8 cellular contexts compared by ENCODE assay signal in the genomic region with DNA sequence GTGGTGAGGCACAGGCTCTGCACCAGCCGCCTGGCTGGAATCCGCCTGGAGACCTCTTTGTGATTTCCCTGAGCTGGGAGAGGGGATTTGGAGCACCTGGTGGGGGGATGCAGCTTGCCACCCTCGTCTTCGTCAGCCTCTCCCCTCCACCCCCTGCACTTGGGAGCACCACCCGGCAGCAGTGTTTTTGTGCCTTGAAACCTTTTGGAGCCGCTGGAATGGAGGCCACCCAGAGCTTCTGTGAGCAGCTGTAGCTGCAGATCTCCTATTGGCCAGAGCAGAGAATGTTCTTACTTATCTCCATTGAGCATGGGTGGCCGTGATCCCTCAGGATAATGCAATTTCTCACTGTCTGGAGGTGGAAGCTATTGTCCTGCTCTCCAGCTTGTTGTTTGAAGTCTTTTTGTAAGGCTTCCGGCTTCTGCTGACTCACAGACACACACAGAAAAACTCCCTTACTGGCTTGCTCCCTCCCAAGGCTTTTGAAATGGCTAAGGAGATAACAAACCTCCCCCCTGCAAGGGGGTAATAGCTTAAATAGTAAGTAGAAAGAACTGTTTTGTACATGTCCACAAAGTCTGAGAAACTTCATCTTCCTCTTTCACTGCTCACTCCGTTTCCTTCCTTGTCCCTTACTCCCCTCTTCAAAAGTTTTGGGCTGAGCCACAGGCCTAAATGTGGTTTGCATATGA.
DNase-seq lines count a peak whose midpoint lies in the region; ATAC-seq and TF ChIP-seq lines count a peak whose summit lies in the region.

No MANE protein-coding gene starts in this region.

- H4K20me1 ChIP-seq in OCI-LY3 (ENCODE audit: insufficient read depth, low read length), result no peaks in the 10 kb centered on the region

- peak overlapping the region; percentile 55 for H3K9ac ChIP-seq in OCI-LY3 (ENCODE audit: low read length)
- H3K9ac ChIP-seq in mucosa of stomach (ENCODE audit: low read length), result peak overlapping the region; percentile 36

- H3K27me3 ChIP-seq in OCI-LY3 (ENCODE audit: low read depth, low read length) (no peaks in the 10 kb centered on the region), mucosa of stomach (ENCODE audit: control insufficient read depth, insufficient read depth, low read length) (no peaks in the 10 kb centered on the region), suprapubic skin (no peaks in the 10 kb centered on the region)

- DNase-seq in Right ventricle myocardium inferior (ENCODE audit: missing footprints), result no peak
- DNase-seq in cardiac septum (ENCODE audit: low spot score), result no peak
- peak; percentile 82 for DNase-seq in ecto neural progenitor cell (ENCODE audit: low spot score)
- no peak for DNase-seq in suprapubic skin (ENCODE audit: low spot score in 2 of 2)

- H3K4me3 ChIP-seq in OCI-LY3 (ENCODE audit: low read length) (peak overlapping the region; percentile 67), mucosa of stomach (ENCODE audit: low read length) (no peak overlapping the region), suprapubic skin (no peak overlapping the region)

- H3K4me2 ChIP-seq in OCI-LY3 (ENCODE audit: low read length), result peak overlapping the region; percentile 62

- ATAC-seq in Right ventricle myocardium inferior (peak; percentile 37), HG02852 (IDR thresholded peaks at IDR 0.05; ENCODE audit: unreplicated experiment) (peak; percentile 68), HG03521 (IDR thresholded peaks at IDR 0.05; ENCODE audit: unreplicated experiment) (no peak)

- no peak for TF ChIP-seq POLR2A in suprapubic skin (IDR thresholded peaks at IDR 0.05)

- peaks cover 5% of the 10 kb centered on the region for H3K36me3 ChIP-seq in OCI-LY3 (replicated peaks; ENCODE audit: low read depth, low read length)
- H3K36me3 ChIP-seq in mucosa of stomach (ENCODE audit: control insufficient read depth, insufficient read depth, low read length), result no peaks in the 10 kb centered on the region
- H3K36me3 ChIP-seq in suprapubic skin, result no peaks in the 10 kb centered on the region

- H3K27ac ChIP-seq in OCI-LY3 (ENCODE audit: low read length) (peak overlapping the region; percentile 63), suprapubic skin (no peak overlapping the region)

- no peaks in the 10 kb centered on the region for H3K79me2 ChIP-seq in OCI-LY3 (ENCODE audit: low read length)

- TF ChIP-seq CTCF in OCI-LY3 (IDR thresholded peaks at IDR 0.05; ENCODE audit: low read depth, low read length) (no peak), suprapubic skin (IDR thresholded peaks at IDR 0.05) (no peak)

- H3K4me1 ChIP-seq in OCI-LY3 (ENCODE audit: low read length) (peaks cover 32% of the 10 kb centered on the region), mucosa of stomach (ENCODE audit: control insufficient read depth, insufficient read depth, low read length) (no peaks in the 10 kb centered on the region), suprapubic skin (peaks cover 13% of the 10 kb centered on the region)

- peak overlapping the region; percentile 57 for H2AFZ ChIP-seq in OCI-LY3 (ENCODE audit: low read depth, low read length)

- H3K9me3 ChIP-seq in OCI-LY3 (ENCODE audit: insufficient read depth, low read length) (no peaks in the 10 kb centered on the region), mucosa of stomach (ENCODE audit: control insufficient read depth, low read length) (no peaks in the 10 kb centered on the region), suprapubic skin (peaks cover 3% of the 10 kb centered on the region)

- no peak for TF ChIP-seq EP300 in suprapubic skin (IDR thresholded peaks at IDR 0.05)

- WGBS in suprapubic skin, result 33% methylated on average over 7 of the region's 9 CpGs

- intact Hi-C loops in Right ventricle myocardium inferior (cut with DNase I) (loop anchor here (2.0 kb wide), 1 partner anchor 57 kb away; no protein-coding TSS in a partner anchor), cardiac septum (cut with DNase I) (no loop called here)
